ENCODE assay signal across 8 cellular contexts in genomic region chr14:106879241-106879640, GRCh38.
DNase-seq lines count a peak whose midpoint lies in the region; ATAC-seq and TF ChIP-seq lines count a peak whose summit lies in the region.

No MANE protein-coding gene starts in this region.

- ATAC-seq in GM21528 (IDR thresholded peaks at IDR 0.05; ENCODE audit: low FRiP score, unreplicated experiment) (no peak), HG02852 (IDR thresholded peaks at IDR 0.05; ENCODE audit: unreplicated experiment) (no peak), HG03469 (IDR thresholded peaks at IDR 0.05; ENCODE audit: unreplicated experiment) (no peak)

- TF ChIP-seq CTCF in WERI-Rb-1 (IDR thresholded peaks at IDR 0.05; ENCODE audit: low read depth, low read length) = peak; percentile 78

- peaks cover 30% of the 10 kb centered on the region for H3K27me3 ChIP-seq in WERI-Rb-1 (ENCODE audit: insufficient read depth, low read depth, severe bottlenecking)

- H3K4me3 ChIP-seq in WERI-Rb-1 (ENCODE audit: low read depth, low read length) = no peak overlapping the region

- no peak overlapping the region for H3K27ac ChIP-seq in WERI-Rb-1

- peaks cover 5% of the 10 kb centered on the region for H3K9me3 ChIP-seq in WERI-Rb-1 (ENCODE audit: severe bottlenecking)

- H3K36me3 ChIP-seq in WERI-Rb-1 = no peaks in the 10 kb centered on the region

- DNase-seq in activated gamma-delta T cell treated with Interleukin-2 at 50 U/mL for 16 hours = peak; percentile 43
- no peak for DNase-seq in activated gamma-delta T cell (lab: John Stamatoyannopoulos, UW)
- peak; percentile 56 for DNase-seq in LoVo (ENCODE audit: low spot score)
- peak; percentile 78 for DNase-seq in WERI-Rb-1
- DNase-seq in iris pigment epithelial cell (ENCODE audit: low read depth) = peak; percentile 14
